In the genomic region with DNA sequence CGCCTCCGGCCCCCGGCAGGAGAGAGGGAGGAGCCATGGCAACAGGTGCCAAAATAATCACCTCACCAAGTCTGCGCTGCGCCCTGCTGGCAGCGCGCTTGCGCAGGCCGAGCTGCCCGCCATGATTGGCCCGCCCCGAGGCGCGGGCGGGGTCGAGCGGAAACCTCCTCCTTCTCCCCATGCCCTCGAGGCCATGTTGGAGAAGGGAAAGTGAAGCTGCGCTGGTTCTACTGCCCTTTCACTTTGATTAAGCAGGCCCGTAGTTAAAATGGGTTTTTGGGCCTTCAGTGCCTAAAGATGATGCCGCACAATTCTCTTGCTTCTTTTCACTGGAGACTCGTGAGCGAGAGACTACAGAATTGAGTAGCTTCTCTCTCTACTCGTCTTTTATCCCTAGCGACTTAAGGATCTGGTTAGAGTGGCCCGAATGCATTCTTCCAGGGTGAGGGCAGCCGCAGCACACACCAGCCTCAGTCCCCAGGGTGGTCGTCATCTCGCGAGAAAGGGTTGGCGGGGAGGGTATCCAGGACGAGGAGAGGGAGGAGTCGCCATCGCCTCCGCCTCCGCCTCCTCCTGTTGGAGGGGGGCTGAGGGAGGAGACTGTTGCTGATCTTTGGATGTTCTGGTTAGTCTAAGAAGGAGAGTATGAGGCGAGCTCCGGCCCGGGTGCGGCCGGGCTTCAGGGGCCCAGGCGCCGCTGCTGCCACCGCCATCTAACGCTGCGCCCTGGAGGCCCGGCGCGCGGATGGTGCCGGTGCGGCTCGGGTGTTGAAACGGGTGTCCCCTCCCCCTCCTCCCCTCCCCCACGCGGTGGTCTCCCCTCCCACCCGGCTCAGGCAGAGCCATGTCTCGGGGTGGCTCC, we compare ENCODE assay signal across 1 cellular context.
TF ChIP-seq lines count a peak whose summit lies in the region.

A gene with protein sequence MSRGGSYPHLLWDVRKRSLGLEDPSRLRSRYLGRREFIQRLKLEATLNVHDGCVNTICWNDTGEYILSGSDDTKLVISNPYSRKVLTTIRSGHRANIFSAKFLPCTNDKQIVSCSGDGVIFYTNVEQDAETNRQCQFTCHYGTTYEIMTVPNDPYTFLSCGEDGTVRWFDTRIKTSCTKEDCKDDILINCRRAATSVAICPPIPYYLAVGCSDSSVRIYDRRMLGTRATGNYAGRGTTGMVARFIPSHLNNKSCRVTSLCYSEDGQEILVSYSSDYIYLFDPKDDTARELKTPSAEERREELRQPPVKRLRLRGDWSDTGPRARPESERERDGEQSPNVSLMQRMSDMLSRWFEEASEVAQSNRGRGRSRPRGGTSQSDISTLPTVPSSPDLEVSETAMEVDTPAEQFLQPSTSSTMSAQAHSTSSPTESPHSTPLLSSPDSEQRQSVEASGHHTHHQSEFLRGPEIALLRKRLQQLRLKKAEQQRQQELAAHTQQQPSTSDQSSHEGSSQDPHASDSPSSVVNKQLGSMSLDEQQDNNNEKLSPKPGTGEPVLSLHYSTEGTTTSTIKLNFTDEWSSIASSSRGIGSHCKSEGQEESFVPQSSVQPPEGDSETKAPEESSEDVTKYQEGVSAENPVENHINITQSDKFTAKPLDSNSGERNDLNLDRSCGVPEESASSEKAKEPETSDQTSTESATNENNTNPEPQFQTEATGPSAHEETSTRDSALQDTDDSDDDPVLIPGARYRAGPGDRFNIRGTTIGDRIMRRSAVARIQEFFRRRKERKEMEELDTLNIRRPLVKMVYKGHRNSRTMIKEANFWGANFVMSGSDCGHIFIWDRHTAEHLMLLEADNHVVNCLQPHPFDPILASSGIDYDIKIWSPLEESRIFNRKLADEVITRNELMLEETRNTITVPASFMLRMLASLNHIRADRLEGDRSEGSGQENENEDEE (plus strand): TSS at position 616 of the 862 bp plus-strand sequence. CDS start 229 bp downstream, at position 845.

TF ChIP-seq in K562, 482 proteins besides CTCF, POLR2A, EP300 and RAD21 (continued from another document and continues in another):
- TF ChIP-seq, protein P1, sequence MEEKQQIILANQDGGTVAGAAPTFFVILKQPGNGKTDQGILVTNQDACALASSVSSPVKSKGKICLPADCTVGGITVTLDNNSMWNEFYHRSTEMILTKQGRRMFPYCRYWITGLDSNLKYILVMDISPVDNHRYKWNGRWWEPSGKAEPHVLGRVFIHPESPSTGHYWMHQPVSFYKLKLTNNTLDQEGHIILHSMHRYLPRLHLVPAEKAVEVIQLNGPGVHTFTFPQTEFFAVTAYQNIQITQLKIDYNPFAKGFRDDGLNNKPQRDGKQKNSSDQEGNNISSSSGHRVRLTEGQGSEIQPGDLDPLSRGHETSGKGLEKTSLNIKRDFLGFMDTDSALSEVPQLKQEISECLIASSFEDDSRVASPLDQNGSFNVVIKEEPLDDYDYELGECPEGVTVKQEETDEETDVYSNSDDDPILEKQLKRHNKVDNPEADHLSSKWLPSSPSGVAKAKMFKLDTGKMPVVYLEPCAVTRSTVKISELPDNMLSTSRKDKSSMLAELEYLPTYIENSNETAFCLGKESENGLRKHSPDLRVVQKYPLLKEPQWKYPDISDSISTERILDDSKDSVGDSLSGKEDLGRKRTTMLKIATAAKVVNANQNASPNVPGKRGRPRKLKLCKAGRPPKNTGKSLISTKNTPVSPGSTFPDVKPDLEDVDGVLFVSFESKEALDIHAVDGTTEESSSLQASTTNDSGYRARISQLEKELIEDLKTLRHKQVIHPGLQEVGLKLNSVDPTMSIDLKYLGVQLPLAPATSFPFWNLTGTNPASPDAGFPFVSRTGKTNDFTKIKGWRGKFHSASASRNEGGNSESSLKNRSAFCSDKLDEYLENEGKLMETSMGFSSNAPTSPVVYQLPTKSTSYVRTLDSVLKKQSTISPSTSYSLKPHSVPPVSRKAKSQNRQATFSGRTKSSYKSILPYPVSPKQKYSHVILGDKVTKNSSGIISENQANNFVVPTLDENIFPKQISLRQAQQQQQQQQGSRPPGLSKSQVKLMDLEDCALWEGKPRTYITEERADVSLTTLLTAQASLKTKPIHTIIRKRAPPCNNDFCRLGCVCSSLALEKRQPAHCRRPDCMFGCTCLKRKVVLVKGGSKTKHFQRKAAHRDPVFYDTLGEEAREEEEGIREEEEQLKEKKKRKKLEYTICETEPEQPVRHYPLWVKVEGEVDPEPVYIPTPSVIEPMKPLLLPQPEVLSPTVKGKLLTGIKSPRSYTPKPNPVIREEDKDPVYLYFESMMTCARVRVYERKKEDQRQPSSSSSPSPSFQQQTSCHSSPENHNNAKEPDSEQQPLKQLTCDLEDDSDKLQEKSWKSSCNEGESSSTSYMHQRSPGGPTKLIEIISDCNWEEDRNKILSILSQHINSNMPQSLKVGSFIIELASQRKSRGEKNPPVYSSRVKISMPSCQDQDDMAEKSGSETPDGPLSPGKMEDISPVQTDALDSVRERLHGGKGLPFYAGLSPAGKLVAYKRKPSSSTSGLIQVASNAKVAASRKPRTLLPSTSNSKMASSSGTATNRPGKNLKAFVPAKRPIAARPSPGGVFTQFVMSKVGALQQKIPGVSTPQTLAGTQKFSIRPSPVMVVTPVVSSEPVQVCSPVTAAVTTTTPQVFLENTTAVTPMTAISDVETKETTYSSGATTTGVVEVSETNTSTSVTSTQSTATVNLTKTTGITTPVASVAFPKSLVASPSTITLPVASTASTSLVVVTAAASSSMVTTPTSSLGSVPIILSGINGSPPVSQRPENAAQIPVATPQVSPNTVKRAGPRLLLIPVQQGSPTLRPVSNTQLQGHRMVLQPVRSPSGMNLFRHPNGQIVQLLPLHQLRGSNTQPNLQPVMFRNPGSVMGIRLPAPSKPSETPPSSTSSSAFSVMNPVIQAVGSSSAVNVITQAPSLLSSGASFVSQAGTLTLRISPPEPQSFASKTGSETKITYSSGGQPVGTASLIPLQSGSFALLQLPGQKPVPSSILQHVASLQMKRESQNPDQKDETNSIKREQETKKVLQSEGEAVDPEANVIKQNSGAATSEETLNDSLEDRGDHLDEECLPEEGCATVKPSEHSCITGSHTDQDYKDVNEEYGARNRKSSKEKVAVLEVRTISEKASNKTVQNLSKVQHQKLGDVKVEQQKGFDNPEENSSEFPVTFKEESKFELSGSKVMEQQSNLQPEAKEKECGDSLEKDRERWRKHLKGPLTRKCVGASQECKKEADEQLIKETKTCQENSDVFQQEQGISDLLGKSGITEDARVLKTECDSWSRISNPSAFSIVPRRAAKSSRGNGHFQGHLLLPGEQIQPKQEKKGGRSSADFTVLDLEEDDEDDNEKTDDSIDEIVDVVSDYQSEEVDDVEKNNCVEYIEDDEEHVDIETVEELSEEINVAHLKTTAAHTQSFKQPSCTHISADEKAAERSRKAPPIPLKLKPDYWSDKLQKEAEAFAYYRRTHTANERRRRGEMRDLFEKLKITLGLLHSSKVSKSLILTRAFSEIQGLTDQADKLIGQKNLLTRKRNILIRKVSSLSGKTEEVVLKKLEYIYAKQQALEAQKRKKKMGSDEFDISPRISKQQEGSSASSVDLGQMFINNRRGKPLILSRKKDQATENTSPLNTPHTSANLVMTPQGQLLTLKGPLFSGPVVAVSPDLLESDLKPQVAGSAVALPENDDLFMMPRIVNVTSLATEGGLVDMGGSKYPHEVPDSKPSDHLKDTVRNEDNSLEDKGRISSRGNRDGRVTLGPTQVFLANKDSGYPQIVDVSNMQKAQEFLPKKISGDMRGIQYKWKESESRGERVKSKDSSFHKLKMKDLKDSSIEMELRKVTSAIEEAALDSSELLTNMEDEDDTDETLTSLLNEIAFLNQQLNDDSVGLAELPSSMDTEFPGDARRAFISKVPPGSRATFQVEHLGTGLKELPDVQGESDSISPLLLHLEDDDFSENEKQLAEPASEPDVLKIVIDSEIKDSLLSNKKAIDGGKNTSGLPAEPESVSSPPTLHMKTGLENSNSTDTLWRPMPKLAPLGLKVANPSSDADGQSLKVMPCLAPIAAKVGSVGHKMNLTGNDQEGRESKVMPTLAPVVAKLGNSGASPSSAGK (IDR thresholded peaks at IDR 0.05): no peak
- TF ChIP-seq ILF3 (IDR thresholded peaks at IDR 0.05; ENCODE audit: borderline replicate concordance) (no peak), ELF2 (CRISPR knock-in tag; IDR thresholded peaks at IDR 0.05) (0 out of 2 replicates have a peak, but pooled peaks have one; percentile 35), ZNF584 (CRISPR knock-in tag; IDR thresholded peaks at IDR 0.05; ENCODE audit: low read depth) (no peak; the same call in 1 of the 2 replicates), JUNB (CRISPR knock-in tag; conservative IDR thresholded peaks at IDR 0.05) (no peak), C11orf30 (IDR thresholded peaks at IDR 0.05; ENCODE audit: low read depth) (peak; percentile 54; the same call in 1 of the 2 replicates), KAT8 (IDR thresholded peaks at IDR 0.05; ENCODE audit: low read depth) (no peak), ZNF324 (CRISPR knock-in tag; IDR thresholded peaks at IDR 0.05) (no peak), ZFP1 (CRISPR knock-in tag; IDR thresholded peaks at IDR 0.05) (0 out of 2 replicates have a peak, but pooled peaks have one; percentile 12), ZNF41 (CRISPR knock-in tag; conservative IDR thresholded peaks at IDR 0.05) (no peak), NR3C1 (CRISPR knock-in tag; IDR thresholded peaks at IDR 0.05) (no peak), EHMT2 (IDR thresholded peaks at IDR 0.05) (no peak), ZNF146 (CRISPR knock-in tag; IDR thresholded peaks at IDR 0.05; ENCODE audit: unreplicated experiment) (no peak), CCAR2 (IDR thresholded peaks at IDR 0.05; ENCODE audit: low read depth, low read length) (no peak), POLR2H (tag; IDR thresholded peaks at IDR 0.05; ENCODE audit: low read depth) (peak; percentile 88), DACH1 (IDR thresholded peaks at IDR 0.05; ENCODE audit: partially characterized antibody) (no peak), BRCA1 (IDR thresholded peaks at IDR 0.05) (no peak), BRCA1 (CRISPR knock-in tag; IDR thresholded peaks at IDR 0.05) (no peak), ZNF551 (CRISPR knock-in tag; IDR thresholded peaks at IDR 0.05) (no peak)
- TF ChIP-seq, protein P2, sequence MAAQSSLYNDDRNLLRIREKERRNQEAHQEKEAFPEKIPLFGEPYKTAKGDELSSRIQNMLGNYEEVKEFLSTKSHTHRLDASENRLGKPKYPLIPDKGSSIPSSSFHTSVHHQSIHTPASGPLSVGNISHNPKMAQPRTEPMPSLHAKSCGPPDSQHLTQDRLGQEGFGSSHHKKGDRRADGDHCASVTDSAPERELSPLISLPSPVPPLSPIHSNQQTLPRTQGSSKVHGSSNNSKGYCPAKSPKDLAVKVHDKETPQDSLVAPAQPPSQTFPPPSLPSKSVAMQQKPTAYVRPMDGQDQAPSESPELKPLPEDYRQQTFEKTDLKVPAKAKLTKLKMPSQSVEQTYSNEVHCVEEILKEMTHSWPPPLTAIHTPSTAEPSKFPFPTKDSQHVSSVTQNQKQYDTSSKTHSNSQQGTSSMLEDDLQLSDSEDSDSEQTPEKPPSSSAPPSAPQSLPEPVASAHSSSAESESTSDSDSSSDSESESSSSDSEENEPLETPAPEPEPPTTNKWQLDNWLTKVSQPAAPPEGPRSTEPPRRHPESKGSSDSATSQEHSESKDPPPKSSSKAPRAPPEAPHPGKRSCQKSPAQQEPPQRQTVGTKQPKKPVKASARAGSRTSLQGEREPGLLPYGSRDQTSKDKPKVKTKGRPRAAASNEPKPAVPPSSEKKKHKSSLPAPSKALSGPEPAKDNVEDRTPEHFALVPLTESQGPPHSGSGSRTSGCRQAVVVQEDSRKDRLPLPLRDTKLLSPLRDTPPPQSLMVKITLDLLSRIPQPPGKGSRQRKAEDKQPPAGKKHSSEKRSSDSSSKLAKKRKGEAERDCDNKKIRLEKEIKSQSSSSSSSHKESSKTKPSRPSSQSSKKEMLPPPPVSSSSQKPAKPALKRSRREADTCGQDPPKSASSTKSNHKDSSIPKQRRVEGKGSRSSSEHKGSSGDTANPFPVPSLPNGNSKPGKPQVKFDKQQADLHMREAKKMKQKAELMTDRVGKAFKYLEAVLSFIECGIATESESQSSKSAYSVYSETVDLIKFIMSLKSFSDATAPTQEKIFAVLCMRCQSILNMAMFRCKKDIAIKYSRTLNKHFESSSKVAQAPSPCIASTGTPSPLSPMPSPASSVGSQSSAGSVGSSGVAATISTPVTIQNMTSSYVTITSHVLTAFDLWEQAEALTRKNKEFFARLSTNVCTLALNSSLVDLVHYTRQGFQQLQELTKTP (IDR thresholded peaks at IDR 0.05; ENCODE audit: low read depth in 1 of 2, partially characterized antibody in 2 of 2): peak; percentile 42 to 80
- TF ChIP-seq, protein P3, sequence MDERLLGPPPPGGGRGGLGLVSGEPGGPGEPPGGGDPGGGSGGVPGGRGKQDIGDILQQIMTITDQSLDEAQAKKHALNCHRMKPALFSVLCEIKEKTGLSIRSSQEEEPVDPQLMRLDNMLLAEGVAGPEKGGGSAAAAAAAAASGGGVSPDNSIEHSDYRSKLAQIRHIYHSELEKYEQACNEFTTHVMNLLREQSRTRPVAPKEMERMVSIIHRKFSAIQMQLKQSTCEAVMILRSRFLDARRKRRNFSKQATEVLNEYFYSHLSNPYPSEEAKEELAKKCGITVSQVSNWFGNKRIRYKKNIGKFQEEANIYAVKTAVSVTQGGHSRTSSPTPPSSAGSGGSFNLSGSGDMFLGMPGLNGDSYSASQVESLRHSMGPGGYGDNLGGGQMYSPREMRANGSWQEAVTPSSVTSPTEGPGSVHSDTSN (CRISPR knock-in tag; IDR thresholded peaks at IDR 0.05; ENCODE audit: low read depth): no peak
- TF ChIP-seq, protein P3 (tag; conservative IDR thresholded peaks at IDR 0.05; ENCODE audit: low read depth): no peak
- TF ChIP-seq, protein P4, sequence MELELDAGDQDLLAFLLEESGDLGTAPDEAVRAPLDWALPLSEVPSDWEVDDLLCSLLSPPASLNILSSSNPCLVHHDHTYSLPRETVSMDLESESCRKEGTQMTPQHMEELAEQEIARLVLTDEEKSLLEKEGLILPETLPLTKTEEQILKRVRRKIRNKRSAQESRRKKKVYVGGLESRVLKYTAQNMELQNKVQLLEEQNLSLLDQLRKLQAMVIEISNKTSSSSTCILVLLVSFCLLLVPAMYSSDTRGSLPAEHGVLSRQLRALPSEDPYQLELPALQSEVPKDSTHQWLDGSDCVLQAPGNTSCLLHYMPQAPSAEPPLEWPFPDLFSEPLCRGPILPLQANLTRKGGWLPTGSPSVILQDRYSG (tag; conservative IDR thresholded peaks at IDR 0.05; ENCODE audit: low read depth): no peak
- TF ChIP-seq, protein P5, sequence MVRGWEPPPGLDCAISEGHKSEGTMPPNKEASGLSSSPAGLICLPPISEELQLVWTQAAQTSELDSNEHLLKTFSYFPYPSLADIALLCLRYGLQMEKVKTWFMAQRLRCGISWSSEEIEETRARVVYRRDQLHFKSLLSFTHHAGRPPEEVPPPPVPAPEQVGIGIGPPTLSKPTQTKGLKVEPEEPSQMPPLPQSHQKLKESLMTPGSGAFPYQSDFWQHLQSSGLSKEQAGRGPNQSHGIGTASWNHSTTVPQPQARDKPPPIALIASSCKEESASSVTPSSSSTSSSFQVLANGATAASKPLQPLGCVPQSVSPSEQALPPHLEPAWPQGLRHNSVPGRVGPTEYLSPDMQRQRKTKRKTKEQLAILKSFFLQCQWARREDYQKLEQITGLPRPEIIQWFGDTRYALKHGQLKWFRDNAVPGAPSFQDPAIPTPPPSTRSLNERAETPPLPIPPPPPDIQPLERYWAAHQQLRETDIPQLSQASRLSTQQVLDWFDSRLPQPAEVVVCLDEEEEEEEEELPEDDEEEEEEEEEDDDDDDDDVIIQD (CRISPR knock-in tag; IDR thresholded peaks at IDR 0.05): no peak
- TF ChIP-seq, protein P6, sequence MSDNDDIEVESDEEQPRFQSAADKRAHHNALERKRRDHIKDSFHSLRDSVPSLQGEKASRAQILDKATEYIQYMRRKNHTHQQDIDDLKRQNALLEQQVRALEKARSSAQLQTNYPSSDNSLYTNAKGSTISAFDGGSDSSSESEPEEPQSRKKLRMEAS (CRISPR knock-in tag; IDR thresholded peaks at IDR 0.05): peak; percentile 75
